17 cellular contexts compared by ENCODE assay signal in genomic region chr10:118742787-118743186, GRCh38. TPM values are rescaled to one million over a fixed set of nuclear protein-coding genes. Genes with fewer than 3 reads are reported as not detected.
DNase-seq lines count a peak whose midpoint lies in the region; ATAC-seq and TF ChIP-seq lines count a peak whose summit lies in the region.
"Had no signal": no experiment of that assay in that cellular context is flagged by ENCODE, and none has a peak within 500 bp of the region (broad histone marks: within the 10 kb centered on the region; RNA-seq: fewer than 3 reads in every experiment).

No MANE protein-coding gene starts in this region.

- POLR2A ChIA-PET in naive thymus-derived CD8-positive, alpha-beta T cell (lab: Charles Lee), result no interaction called here

- DNase-seq in LHCN-M2 (ENCODE audit: low read depth) (peak; percentile 38), mesothelial cell of epicardium (ENCODE audit: low spot score in 2 of 2, unreplicated experiment in 2 of 2) (no peak), left lobe of liver (ENCODE audit: low spot score) (no peak), globus pallidus (ENCODE audit: low spot score) (no peak)
- DNase-seq in central memory CD8-positive, alpha-beta T cell (ENCODE audit: low spot score in 2 of 2), result no peak
- DNase-seq in naive thymus-derived CD8-positive, alpha-beta T cell, result no peak
- no peak for DNase-seq in effector memory CD4-positive, alpha-beta T cell
- DNase-seq: ACHN; activated gamma-delta T cell treated with Interleukin-2 at 50 U/mL for 16 hours; effector CD4-positive, alpha-beta T cell; glutamatergic neuron; islet precursor cell; NCI-H1930; NCI-H524; T-helper 17 cell; testis had no signal

- H3K9me3 Mint-ChIP-seq in central memory CD8-positive, alpha-beta T cell, result no peaks in the 10 kb centered on the region
- peaks cover 7% of the 10 kb centered on the region for H3K9me3 Mint-ChIP-seq in mesothelial cell of epicardium
- no peaks in the 10 kb centered on the region for H3K9me3 Mint-ChIP-seq in naive thymus-derived CD8-positive, alpha-beta T cell

- ATAC-seq in central memory CD8-positive, alpha-beta T cell (replicated peaks; ENCODE audit: extremely low read depth, poor library complexity, severe bottlenecking), result no peak
- ATAC-seq in naive thymus-derived CD8-positive, alpha-beta T cell, result no peak
- ATAC-seq in left lobe of liver, result no peak
- ATAC-seq: T-helper 17 cell had no signal

- peaks cover 44% of the 10 kb centered on the region for H3K4me1 ChIP-seq in ACC112 (ENCODE audit: control insufficient read depth, insufficient read depth, low read length, unreplicated experiment)
- no peaks in the 10 kb centered on the region for H3K4me1 ChIP-seq in effector memory CD4-positive, alpha-beta T cell (ENCODE audit: control insufficient read depth, insufficient read depth, low read length, poor library complexity, severe bottlenecking)

- H3K4me3 Mint-ChIP-seq in central memory CD8-positive, alpha-beta T cell, result no peak overlapping the region
- H3K4me3 Mint-ChIP-seq in mesothelial cell of epicardium, result no peak overlapping the region
- H3K4me3 Mint-ChIP-seq in naive thymus-derived CD8-positive, alpha-beta T cell, result peak overlapping the region in 1 of 10 donors; percentile 47
- H3K4me3 Mint-ChIP-seq: T-helper 17 cell had no signal

- no peaks in the 10 kb centered on the region for H3K9me3 ChIP-seq in effector memory CD4-positive, alpha-beta T cell (ENCODE audit: control insufficient read depth, low read length)
- H3K9me3 ChIP-seq: testis had no signal

- no peaks in the 10 kb centered on the region for H3K27me3 Mint-ChIP-seq in central memory CD8-positive, alpha-beta T cell
- H3K27me3 Mint-ChIP-seq in mesothelial cell of epicardium (ENCODE audit: low read depth), result no peaks in the 10 kb centered on the region
- H3K27me3 Mint-ChIP-seq in naive thymus-derived CD8-positive, alpha-beta T cell, result no peaks in the 10 kb centered on the region
- H3K27me3 Mint-ChIP-seq: T-helper 17 cell had no signal

- no peak for TF ChIP-seq CTCF in mesothelial cell of epicardium (IDR thresholded peaks at IDR 0.05; ENCODE audit: unreplicated experiment)

- H3K27ac ChIP-seq in ACC112 (ENCODE audit: low read depth, low read length), result peak overlapping the region; percentile 31
- H3K27ac ChIP-seq in effector memory CD4-positive, alpha-beta T cell (ENCODE audit: insufficient read depth, low read length, poor library complexity, severe bottlenecking), result no peak overlapping the region
- H3K27ac ChIP-seq: testis had no signal

- no peaks in the 10 kb centered on the region for H3K27me3 ChIP-seq in ACC112 (ENCODE audit: insufficient read depth, low read length)
- no peaks in the 10 kb centered on the region for H3K27me3 ChIP-seq in effector memory CD4-positive, alpha-beta T cell (replicated peaks; ENCODE audit: control insufficient read depth, insufficient read depth, low read length, poor library complexity, severe bottlenecking)
- H3K27me3 ChIP-seq: testis had no signal

- no peaks in the 10 kb centered on the region for H3K36me3 ChIP-seq in ACC112 (ENCODE audit: insufficient read depth, low read length)
- H3K36me3 ChIP-seq in effector memory CD4-positive, alpha-beta T cell (ENCODE audit: control insufficient read depth, insufficient read depth, low read length), result no peaks in the 10 kb centered on the region

- H3K27ac Mint-ChIP-seq in central memory CD8-positive, alpha-beta T cell (ENCODE audit: low read depth), result peak overlapping the region; percentile 48
- peak overlapping the region; percentile 68 for H3K27ac Mint-ChIP-seq in mesothelial cell of epicardium
- peak overlapping the region in 5 of 10 donors; percentile 1 to 49 (median 10) for H3K27ac Mint-ChIP-seq in naive thymus-derived CD8-positive, alpha-beta T cell

- H3K4me3 ChIP-seq in ACC112 (ENCODE audit: low read depth, low read length), result 0 out of 2 replicates have a peak overlapping the region, but pooled peaks have one; percentile 6
- H3K4me3 ChIP-seq in effector memory CD4-positive, alpha-beta T cell (ENCODE audit: insufficient read depth, low read depth, low read length, poor library complexity, severe bottlenecking), result no peak overlapping the region
- H3K4me3 ChIP-seq: testis had no signal

- peaks cover 75% of the 10 kb centered on the region for H3K4me1 Mint-ChIP-seq in central memory CD8-positive, alpha-beta T cell
- peaks cover 58% of the 10 kb centered on the region for H3K4me1 Mint-ChIP-seq in mesothelial cell of epicardium
- H3K4me1 Mint-ChIP-seq in naive thymus-derived CD8-positive, alpha-beta T cell, result peaks cover 35 to 84% (median 83%) of the 10 kb centered on the region in 4 donors

- H3K79me2 ChIP-seq in ACC112 (ENCODE audit: control insufficient read depth, insufficient read depth, low read length, unreplicated experiment), result peaks cover 94% of the 10 kb centered on the region

- H3K36me3 Mint-ChIP-seq in central memory CD8-positive, alpha-beta T cell (ENCODE audit: insufficient read depth), result peaks cover 11% of the 10 kb centered on the region
- H3K36me3 Mint-ChIP-seq in mesothelial cell of epicardium, result peaks cover 16% of the 10 kb centered on the region
- peaks cover 0 to 21% (median 4%) of the 10 kb centered on the region in 3 donors for H3K36me3 Mint-ChIP-seq in naive thymus-derived CD8-positive, alpha-beta T cell

- H2AFZ ChIP-seq in ACC112 (ENCODE audit: low read length, unreplicated experiment), result no peak overlapping the region

RNA-seq across cellular contexts. Expression of gene CACUL1, which starts 12.0 kb away (rescaled TPM):
- 21.3 and 24.8 TPM in 2 replicates for total RNA-seq in LHCN-M2 (2014; rRNA removed)
- polyA plus RNA-seq in LHCN-M2 (2012), result 7.7 TPM
- total RNA-seq in mesothelial cell of epicardium, result 63.7 to 65.0 TPM (median 63.9 TPM) in 3 replicates
- 10 to 100 TPM; 37.8 to 42.1 TPM for total RNA-seq in naive thymus-derived CD8-positive, alpha-beta T cell
- 10 to 100 TPM; 23.1 to 29.2 (median 25.4) TPM for polyA plus RNA-seq in naive thymus-derived CD8-positive, alpha-beta T cell
- 16.1 TPM for total RNA-seq in left lobe of liver
